Comparison of ENCODE assay signal across 23 cellular contexts in the genomic region with DNA sequence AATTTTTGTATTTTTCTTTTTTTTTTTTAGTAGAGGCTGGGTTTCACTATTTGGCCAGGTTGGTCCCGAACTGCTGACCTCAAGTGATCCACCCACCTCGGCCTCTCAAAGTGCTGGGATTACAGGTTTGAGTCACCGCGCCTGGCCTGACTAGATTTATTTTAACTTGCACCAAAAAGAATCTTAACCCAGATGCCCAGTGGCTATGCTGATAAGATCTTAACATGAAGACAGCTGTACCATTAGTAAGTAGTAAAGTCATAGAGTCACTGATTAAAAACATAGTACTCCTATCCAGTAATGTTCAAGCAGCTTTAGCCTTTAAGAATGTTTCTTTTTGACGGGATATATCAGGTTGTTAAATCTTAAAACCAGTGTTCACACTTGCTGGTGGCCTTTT.
A peak's percentile ranks its signal among the peaks of the same experiment; 100 is the strongest.
DNase-seq lines count a peak whose midpoint lies in the region; ATAC-seq and TF ChIP-seq lines count a peak whose summit lies in the region.
"Had no signal": no experiment of that assay in that cellular context is flagged by ENCODE, and none has a peak within 500 bp of the region (broad histone marks: within the 10 kb centered on the region; RNA-seq: fewer than 3 reads in every experiment).

No MANE protein-coding gene starts in this region.

- DNase-seq in A172 (ENCODE audit: low spot score): peak; percentile 32
- DNase-seq in HT-29 (ENCODE audit: low spot score): peak; percentile 1
- peak; percentile 25 for DNase-seq in iris pigment epithelial cell (ENCODE audit: low read depth)
- DNase-seq in GM19240 (ENCODE audit: insufficient read length, low spot score): no peak
- no peak for DNase-seq in stimulated activated CD4-positive, alpha-beta T cell treated with anti-CD3 and anti-CD28 coated beads, Interleukin-1b, Interleukin-23, amount 100 ng/mL, for 48 hours
- DNase-seq in aorta: no peak
- DNase-seq in posterior cingulate gyrus: no peak
- DNase-seq: 8988T; CD8-positive, alpha-beta T cell; DMS79; GDM1; GM23248; KBM-7; NCI-H1436; NCI-H2029 treated with DMSO at 0.1 percent for 48 hours; NCI-H2171 treated with DMSO at 0.1 percent for 48 hours; NCI-H510A; NCI-H774; PC-9 had no signal

- intact Hi-C loops in aorta (cut with DNase I): no loop called here
- intact Hi-C loops in posterior cingulate gyrus (cut with DNase I): no loop called here

- H3K4me1 ChIP-seq in aorta (ENCODE audit: control insufficient read depth in 1 of 2, insufficient read depth in 2 of 2, low read length in 2 of 2): no peaks in the 10 kb centered on the region
- H3K4me1 ChIP-seq: BLaER1 had no signal

- no peaks in the 10 kb centered on the region for H3K27me3 ChIP-seq in aorta (ENCODE audit: control insufficient read depth in 1 of 2, insufficient read depth in 2 of 2, low read length in 1 of 2)
- H3K27me3 ChIP-seq: BLaER1 had no signal

- WGBS in aorta, 2 donors: 69 to 72% methylated on average over 5 of the region's 5 CpGs

- peak; percentile 91 for ATAC-seq in SK-N-SH treated with all-trans-retinoic acid at 6 μM for 48 hours
- ATAC-seq in aorta (ENCODE audit: low FRiP score): no peak
- ATAC-seq: CD8-positive, alpha-beta T cell; GM12878 had no signal

- H3K4me3 ChIP-seq in aorta (ENCODE audit: low read length in 2 of 2): no peak overlapping the region
- H3K4me3 ChIP-seq: BLaER1, GM12878, GM23248, PC-9, SK-N-MC had no signal

- H3K9me3 ChIP-seq in aorta (ENCODE audit: control insufficient read depth, low read length): no peaks in the 10 kb centered on the region
- H3K9me3 ChIP-seq: BLaER1 had no signal

- no peak overlapping the region for H3K27ac ChIP-seq in aorta (ENCODE audit: low read depth in 1 of 2, low read length in 2 of 2)
- H3K27ac ChIP-seq: BLaER1, GM23248, PC-9, SK-N-MC had no signal

- H3K36me3 ChIP-seq in aorta (ENCODE audit: control insufficient read depth in 1 of 2, insufficient read depth in 2 of 2, low read length in 1 of 2): no peaks in the 10 kb centered on the region
- H3K36me3 ChIP-seq: BLaER1 had no signal

TF ChIP-seq in SK-N-SH treated with all-trans-retinoic acid at 6 μM for 48 hours, 23 proteins besides CTCF, POLR2A, EP300 and RAD21:
- TF ChIP-seq TCF4 (CRISPR knock-in tag; IDR thresholded peaks at IDR 0.05; ENCODE audit: borderline replicate concordance): no peak

Comparison
In these comparisons a context has a peak if more than half of its experiments do, and no peak if none do; other contexts are left out.
1. DNase-seq: peak in A172 (single experiment), HT-29 (single experiment) and iris pigment epithelial cell (single experiment); none in GM19240 (single experiment), stimulated activated CD4-positive, alpha-beta T cell treated with anti-CD3 and anti-CD28 coated beads, Interleukin-1b, Interleukin-23, amount 100 ng/mL, for 48 hours (single experiment), aorta (0 of 2) and posterior cingulate gyrus (0 of 10).